ENCODE assay signal across 1 cellular context in the genomic region with DNA sequence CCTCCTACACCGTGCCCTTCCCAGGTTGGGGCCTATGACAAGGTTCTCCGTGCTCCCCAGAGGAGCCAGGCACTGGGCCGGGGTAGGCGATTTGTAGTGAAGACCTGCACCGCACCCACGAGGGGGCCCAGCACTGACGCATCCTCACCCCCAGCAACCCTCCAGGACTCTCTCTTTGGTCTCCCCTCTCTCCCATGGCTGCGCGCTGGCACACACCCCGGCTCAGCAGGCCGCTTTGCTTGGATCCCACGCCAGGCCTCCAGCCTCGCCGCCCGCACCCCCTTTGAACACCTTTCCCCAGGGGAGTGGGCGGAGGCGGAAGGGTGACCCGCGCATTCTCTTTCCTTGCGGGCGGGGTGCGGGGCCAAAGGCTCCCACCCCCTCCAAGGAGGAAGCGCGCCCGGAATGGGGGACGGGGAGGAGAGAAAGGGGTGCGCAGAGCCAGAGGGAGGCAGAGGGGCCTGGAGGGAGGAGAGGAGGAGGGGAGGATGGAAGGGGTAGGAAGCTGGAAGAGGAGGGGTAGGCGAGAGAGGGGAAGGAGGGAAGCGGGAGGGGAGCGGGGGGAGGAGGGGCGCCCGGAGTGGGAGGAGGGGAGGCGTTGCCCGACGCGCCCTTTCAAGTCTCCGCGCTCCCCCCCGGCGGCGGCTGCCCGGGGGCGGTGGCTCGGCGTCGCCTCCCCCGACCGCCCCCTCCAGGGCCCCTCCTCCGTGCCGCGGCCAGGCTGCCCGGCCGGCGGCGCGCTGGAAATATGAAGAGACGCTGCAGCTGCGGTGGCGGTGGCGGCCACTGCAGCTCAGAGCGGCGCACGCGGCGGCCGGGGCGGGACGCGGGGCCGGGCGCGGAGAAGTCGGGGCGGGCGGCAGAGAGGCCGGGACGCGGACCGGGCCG.
TF ChIP-seq lines count a peak whose summit lies in the region.

A gene (plus strand): TSS at position 751 of the 888 bp plus-strand sequence. CDS start 347 bp downstream, outside the sequence.

TF ChIP-seq in HEK293, 187 proteins besides CTCF, POLR2A, EP300 and RAD21 (continued from another document and continues in another):
- TF ChIP-seq, protein P1, sequence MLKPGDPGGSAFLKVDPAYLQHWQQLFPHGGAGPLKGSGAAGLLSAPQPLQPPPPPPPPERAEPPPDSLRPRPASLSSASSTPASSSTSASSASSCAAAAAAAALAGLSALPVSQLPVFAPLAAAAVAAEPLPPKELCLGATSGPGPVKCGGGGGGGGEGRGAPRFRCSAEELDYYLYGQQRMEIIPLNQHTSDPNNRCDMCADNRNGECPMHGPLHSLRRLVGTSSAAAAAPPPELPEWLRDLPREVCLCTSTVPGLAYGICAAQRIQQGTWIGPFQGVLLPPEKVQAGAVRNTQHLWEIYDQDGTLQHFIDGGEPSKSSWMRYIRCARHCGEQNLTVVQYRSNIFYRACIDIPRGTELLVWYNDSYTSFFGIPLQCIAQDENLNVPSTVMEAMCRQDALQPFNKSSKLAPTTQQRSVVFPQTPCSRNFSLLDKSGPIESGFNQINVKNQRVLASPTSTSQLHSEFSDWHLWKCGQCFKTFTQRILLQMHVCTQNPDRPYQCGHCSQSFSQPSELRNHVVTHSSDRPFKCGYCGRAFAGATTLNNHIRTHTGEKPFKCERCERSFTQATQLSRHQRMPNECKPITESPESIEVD (tag by site-specific recombination; IDR thresholded peaks at IDR 0.05) = no peak
- no peak for TF ChIP-seq GLI2 (tag by site-specific recombination; IDR thresholded peaks at IDR 0.05; ENCODE audit: borderline replicate concordance, low read depth)
- TF ChIP-seq ZNF2 (tag by site-specific recombination; IDR thresholded peaks at IDR 0.05) = no peak
- TF ChIP-seq, protein P2, sequence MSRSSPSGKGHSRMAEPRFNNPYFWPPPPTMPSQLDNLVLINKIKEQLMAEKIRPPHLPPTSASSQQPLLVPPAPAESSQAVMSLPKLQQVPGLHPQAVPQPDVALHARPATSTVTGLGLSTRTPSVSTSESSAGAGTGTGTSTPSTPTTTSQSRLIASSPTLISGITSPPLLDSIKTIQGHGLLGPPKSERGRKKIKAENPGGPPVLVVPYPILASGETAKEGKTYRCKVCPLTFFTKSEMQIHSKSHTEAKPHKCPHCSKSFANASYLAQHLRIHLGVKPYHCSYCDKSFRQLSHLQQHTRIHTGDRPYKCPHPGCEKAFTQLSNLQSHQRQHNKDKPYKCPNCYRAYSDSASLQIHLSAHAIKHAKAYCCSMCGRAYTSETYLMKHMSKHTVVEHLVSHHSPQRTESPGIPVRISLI (tag by site-specific recombination; IDR thresholded peaks at IDR 0.05) = no peak
- TF ChIP-seq, protein P3, sequence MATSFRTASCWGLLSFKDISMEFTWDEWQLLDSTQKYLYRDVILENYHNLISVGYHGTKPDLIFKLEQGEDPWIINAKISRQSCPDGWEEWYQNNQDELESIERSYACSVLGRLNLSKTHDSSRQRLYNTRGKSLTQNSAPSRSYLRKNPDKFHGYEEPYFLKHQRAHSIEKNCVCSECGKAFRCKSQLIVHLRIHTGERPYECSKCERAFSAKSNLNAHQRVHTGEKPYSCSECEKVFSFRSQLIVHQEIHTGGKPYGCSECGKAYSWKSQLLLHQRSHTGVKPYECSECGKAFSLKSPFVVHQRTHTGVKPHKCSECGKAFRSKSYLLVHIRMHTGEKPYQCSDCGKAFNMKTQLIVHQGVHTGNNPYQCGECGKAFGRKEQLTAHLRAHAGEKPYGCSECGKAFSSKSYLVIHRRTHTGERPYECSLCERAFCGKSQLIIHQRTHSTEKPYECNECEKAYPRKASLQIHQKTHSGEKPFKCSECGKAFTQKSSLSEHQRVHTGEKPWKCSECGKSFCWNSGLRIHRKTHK (tag by site-specific recombination; IDR thresholded peaks at IDR 0.05) = no peak
- TF ChIP-seq, protein P4, sequence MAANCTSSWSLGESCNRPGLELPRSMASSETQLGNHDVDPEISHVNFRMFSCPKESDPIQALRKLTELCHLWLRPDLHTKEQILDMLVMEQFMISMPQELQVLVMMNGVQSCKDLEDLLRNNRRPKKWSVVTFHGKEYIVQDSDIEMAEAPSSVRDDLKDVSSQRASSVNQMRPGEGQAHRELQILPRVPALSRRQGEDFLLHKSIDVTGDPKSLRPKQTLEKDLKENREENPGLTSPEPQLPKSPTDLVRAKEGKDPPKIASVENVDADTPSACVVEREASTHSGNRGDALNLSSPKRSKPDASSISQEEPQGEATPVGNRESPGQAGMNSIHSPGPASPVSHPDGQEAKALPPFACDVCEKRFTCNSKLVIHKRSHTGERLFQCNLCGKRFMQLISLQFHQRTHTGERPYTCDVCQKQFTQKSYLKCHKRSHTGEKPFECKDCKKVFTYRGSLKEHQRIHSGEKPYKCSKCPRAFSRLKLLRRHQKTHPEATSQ (tag by site-specific recombination; IDR thresholded peaks at IDR 0.05) = no peak
- peak; percentile 41; the same call in 1 of the 2 replicates for TF ChIP-seq ZNF366 (tag by site-specific recombination; conservative IDR thresholded peaks at IDR 0.05)
- TF ChIP-seq, protein P5, sequence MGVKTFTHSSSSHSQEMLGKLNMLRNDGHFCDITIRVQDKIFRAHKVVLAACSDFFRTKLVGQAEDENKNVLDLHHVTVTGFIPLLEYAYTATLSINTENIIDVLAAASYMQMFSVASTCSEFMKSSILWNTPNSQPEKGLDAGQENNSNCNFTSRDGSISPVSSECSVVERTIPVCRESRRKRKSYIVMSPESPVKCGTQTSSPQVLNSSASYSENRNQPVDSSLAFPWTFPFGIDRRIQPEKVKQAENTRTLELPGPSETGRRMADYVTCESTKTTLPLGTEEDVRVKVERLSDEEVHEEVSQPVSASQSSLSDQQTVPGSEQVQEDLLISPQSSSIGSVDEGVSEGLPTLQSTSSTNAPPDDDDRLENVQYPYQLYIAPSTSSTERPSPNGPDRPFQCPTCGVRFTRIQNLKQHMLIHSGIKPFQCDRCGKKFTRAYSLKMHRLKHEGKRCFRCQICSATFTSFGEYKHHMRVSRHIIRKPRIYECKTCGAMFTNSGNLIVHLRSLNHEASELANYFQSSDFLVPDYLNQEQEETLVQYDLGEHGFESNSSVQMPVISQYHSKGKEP (tag by site-specific recombination; IDR thresholded peaks at IDR 0.05) = no peak
- no peak for TF ChIP-seq ZNF600 (tag by site-specific recombination; IDR thresholded peaks at IDR 0.05)
- TF ChIP-seq ZNF791 (tag by site-specific recombination; IDR thresholded peaks at IDR 0.05) = no peak
- no peak for TF ChIP-seq GLIS1 (tag by site-specific recombination; IDR thresholded peaks at IDR 0.05)
- TF ChIP-seq, protein P6, sequence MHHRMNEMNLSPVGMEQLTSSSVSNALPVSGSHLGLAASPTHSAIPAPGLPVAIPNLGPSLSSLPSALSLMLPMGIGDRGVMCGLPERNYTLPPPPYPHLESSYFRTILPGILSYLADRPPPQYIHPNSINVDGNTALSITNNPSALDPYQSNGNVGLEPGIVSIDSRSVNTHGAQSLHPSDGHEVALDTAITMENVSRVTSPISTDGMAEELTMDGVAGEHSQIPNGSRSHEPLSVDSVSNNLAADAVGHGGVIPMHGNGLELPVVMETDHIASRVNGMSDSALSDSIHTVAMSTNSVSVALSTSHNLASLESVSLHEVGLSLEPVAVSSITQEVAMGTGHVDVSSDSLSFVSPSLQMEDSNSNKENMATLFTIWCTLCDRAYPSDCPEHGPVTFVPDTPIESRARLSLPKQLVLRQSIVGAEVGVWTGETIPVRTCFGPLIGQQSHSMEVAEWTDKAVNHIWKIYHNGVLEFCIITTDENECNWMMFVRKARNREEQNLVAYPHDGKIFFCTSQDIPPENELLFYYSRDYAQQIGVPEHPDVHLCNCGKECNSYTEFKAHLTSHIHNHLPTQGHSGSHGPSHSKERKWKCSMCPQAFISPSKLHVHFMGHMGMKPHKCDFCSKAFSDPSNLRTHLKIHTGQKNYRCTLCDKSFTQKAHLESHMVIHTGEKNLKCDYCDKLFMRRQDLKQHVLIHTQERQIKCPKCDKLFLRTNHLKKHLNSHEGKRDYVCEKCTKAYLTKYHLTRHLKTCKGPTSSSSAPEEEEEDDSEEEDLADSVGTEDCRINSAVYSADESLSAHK (tag by site-specific recombination; IDR thresholded peaks at IDR 0.05) = no peak
- no peak for TF ChIP-seq MYNN (tag by site-specific recombination; IDR thresholded peaks at IDR 0.05; ENCODE audit: borderline replicate concordance)
- TF ChIP-seq ZNF223 (tag by site-specific recombination; IDR thresholded peaks at IDR 0.05) = peak; percentile 94
- no peak for TF ChIP-seq ZNF548 (tag by site-specific recombination; IDR thresholded peaks at IDR 0.05)
- TF ChIP-seq ZNF658 (tag by site-specific recombination; IDR thresholded peaks at IDR 0.05) = no peak
- TF ChIP-seq ZNF433 (tag by site-specific recombination; IDR thresholded peaks at IDR 0.05; ENCODE audit: low read depth) = no peak
- no peak for TF ChIP-seq WT1 (tag by site-specific recombination; IDR thresholded peaks at IDR 0.05)
- TF ChIP-seq ZNF214 (tag by site-specific recombination; IDR thresholded peaks at IDR 0.05; ENCODE audit: borderline replicate concordance) = no peak
- no peak for TF ChIP-seq ZNF121 (tag by site-specific recombination; IDR thresholded peaks at IDR 0.05)
- TF ChIP-seq ZNF112 (tag by site-specific recombination; IDR thresholded peaks at IDR 0.05) = no peak
- TF ChIP-seq, protein P7, sequence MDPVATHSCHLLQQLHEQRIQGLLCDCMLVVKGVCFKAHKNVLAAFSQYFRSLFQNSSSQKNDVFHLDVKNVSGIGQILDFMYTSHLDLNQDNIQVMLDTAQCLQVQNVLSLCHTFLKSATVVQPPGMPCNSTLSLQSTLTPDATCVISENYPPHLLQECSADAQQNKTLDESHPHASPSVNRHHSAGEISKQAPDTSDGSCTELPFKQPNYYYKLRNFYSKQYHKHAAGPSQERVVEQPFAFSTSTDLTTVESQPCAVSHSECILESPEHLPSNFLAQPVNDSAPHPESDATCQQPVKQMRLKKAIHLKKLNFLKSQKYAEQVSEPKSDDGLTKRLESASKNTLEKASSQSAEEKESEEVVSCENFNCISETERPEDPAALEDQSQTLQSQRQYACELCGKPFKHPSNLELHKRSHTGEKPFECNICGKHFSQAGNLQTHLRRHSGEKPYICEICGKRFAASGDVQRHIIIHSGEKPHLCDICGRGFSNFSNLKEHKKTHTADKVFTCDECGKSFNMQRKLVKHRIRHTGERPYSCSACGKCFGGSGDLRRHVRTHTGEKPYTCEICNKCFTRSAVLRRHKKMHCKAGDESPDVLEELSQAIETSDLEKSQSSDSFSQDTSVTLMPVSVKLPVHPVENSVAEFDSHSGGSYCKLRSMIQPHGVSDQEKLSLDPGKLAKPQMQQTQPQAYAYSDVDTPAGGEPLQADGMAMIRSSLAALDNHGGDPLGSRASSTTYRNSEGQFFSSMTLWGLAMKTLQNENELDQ (tag by site-specific recombination; IDR thresholded peaks at IDR 0.05; ENCODE audit: low read depth) = no peak
- TF ChIP-seq BCL11A (tag by site-specific recombination; IDR thresholded peaks at IDR 0.05; ENCODE audit: low read depth) = no peak
- TF ChIP-seq ZNF530 (tag by site-specific recombination; IDR thresholded peaks at IDR 0.05; ENCODE audit: low read depth) = no peak
- no peak for TF ChIP-seq ZNF248 (tag by site-specific recombination; IDR thresholded peaks at IDR 0.05)
- TF ChIP-seq, protein P8, sequence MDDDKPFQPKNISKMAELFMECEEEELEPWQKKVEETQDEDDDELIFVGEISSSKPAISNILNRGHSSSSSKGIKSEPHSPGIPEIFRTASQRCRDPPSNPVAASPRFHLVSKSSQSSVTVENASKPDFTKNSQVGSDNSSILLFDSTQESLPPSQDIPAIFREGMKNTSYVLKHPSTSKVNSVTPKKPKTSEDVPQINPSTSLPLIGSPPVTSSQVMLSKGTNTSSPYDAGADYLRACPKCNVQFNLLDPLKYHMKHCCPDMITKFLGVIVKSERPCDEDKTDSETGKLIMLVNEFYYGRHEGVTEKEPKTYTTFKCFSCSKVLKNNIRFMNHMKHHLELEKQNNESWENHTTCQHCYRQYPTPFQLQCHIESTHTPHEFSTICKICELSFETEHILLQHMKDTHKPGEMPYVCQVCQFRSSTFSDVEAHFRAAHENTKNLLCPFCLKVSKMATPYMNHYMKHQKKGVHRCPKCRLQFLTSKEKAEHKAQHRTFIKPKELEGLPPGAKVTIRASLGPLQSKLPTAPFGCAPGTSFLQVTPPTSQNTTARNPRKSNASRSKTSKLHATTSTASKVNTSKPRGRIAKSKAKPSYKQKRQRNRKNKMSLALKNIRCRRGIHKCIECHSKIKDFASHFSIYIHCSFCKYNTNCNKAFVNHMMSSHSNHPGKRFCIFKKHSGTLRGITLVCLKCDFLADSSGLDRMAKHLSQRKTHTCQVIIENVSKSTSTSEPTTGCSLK (tag by site-specific recombination; IDR thresholded peaks at IDR 0.05) = no peak
- TF ChIP-seq ZNF132 (tag by site-specific recombination; IDR thresholded peaks at IDR 0.05; ENCODE audit: borderline replicate concordance) = no peak
- TF ChIP-seq ZNF792 (tag by site-specific recombination; IDR thresholded peaks at IDR 0.05) = no peak
- TF ChIP-seq ZNF560 (tag by site-specific recombination; IDR thresholded peaks at IDR 0.05; ENCODE audit: borderline replicate concordance) = no peak
- TF ChIP-seq ZNF626 (tag by site-specific recombination; IDR thresholded peaks at IDR 0.05) = no peak
- TF ChIP-seq ZSCAN30 (tag by site-specific recombination; IDR thresholded peaks at IDR 0.05) = no peak
- TF ChIP-seq, protein P9, sequence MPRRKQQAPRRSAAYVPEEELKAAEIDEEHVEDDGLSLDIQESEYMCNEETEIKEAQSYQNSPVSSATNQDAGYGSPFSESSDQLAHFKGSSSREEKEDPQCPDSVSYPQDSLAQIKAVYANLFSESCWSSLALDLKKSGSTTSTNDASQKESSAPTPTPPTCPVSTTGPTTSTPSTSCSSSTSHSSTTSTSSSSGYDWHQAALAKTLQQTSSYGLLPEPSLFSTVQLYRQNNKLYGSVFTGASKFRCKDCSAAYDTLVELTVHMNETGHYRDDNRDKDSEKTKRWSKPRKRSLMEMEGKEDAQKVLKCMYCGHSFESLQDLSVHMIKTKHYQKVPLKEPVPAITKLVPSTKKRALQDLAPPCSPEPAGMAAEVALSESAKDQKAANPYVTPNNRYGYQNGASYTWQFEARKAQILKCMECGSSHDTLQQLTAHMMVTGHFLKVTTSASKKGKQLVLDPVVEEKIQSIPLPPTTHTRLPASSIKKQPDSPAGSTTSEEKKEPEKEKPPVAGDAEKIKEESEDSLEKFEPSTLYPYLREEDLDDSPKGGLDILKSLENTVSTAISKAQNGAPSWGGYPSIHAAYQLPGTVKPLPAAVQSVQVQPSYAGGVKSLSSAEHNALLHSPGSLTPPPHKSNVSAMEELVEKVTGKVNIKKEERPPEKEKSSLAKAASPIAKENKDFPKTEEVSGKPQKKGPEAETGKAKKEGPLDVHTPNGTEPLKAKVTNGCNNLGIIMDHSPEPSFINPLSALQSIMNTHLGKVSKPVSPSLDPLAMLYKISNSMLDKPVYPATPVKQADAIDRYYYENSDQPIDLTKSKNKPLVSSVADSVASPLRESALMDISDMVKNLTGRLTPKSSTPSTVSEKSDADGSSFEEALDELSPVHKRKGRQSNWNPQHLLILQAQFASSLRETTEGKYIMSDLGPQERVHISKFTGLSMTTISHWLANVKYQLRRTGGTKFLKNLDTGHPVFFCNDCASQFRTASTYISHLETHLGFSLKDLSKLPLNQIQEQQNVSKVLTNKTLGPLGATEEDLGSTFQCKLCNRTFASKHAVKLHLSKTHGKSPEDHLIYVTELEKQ (tag by site-specific recombination; IDR thresholded peaks at IDR 0.05; ENCODE audit: borderline replicate concordance) = no peak
- no peak for TF ChIP-seq ZNF155 (tag by site-specific recombination; IDR thresholded peaks at IDR 0.05)
- TF ChIP-seq ZBTB1 (tag by site-specific recombination; IDR thresholded peaks at IDR 0.05) = no peak
- 0 out of 2 replicates have a peak, but pooled peaks have one; percentile 33 for TF ChIP-seq KLF9 (tag by site-specific recombination; IDR thresholded peaks at IDR 0.05; ENCODE audit: low read depth)
